Comparison of ENCODE assay signal across 26 cellular contexts in genomic region chr3:177168431-177168830, GRCh38.
"Had no signal": no experiment of that assay in that cellular context is flagged by ENCODE, and none has a peak within 500 bp of the region (broad histone marks: within the 10 kb centered on the region; RNA-seq: fewer than 3 reads in every experiment).

No MANE protein-coding gene starts in this region.

- H3K36me3 ChIP-seq: left lung, lower lobe of right lung, pancreas, prostate gland, sigmoid colon, suprapubic skin, thoracic aorta, tibial artery, vagina had no signal

- H3K4me3 ChIP-seq: left lung, lower lobe of right lung, pancreas, prostate gland, sigmoid colon, spleen, suprapubic skin, thoracic aorta, tibial artery, vagina had no signal

- ATAC-seq: left colon; left lung; lower lobe of right lung; naive thymus-derived CD8-positive, alpha-beta T cell; pancreas; right cardiac atrium; stimulated activated effector memory CD8-positive, alpha-beta T cell treated with anti-CD3 and anti-CD28 coated beads, Interleukin-12 subunit alpha, Interleukin-12 subunit beta, amount 100 ng/mL, for 72 hours had no signal

- DNase-seq: hypothalamus; immature natural killer cell; kidney; left colon; left lung; lower lobe of right lung; mammary epithelial cell; mesenchymal stem cell; naive thymus-derived CD8-positive, alpha-beta T cell; nucleus accumbens; pancreas; posterior cingulate gyrus; retina; right cardiac atrium; sigmoid colon; small intestine; spleen; stimulated activated CD4-positive, alpha-beta T cell treated with anti-CD3 and anti-CD28 coated beads, Interleukin-4, amount 100 ng/mL, for 24 hours; stimulated activated naive CD4-positive, alpha-beta T cell; tibial artery had no signal

- H3K27ac ChIP-seq: left lung, lower lobe of right lung, pancreas, prostate gland, sigmoid colon, spleen, suprapubic skin, thoracic aorta, tibial artery, vagina had no signal

- FAIRE-seq: islet of Langerhans, kidney, small intestine had no signal

- H3K27me3 ChIP-seq: left lung, pancreas, sigmoid colon, spleen, suprapubic skin, tibial artery, vagina had no signal

- H3K9me3 ChIP-seq: left lung, lower lobe of right lung, pancreas, prostate gland, sigmoid colon, spleen, suprapubic skin, thoracic aorta, tibial artery, vagina had no signal
